8 cellular contexts compared by ENCODE assay signal in the genomic region with DNA sequence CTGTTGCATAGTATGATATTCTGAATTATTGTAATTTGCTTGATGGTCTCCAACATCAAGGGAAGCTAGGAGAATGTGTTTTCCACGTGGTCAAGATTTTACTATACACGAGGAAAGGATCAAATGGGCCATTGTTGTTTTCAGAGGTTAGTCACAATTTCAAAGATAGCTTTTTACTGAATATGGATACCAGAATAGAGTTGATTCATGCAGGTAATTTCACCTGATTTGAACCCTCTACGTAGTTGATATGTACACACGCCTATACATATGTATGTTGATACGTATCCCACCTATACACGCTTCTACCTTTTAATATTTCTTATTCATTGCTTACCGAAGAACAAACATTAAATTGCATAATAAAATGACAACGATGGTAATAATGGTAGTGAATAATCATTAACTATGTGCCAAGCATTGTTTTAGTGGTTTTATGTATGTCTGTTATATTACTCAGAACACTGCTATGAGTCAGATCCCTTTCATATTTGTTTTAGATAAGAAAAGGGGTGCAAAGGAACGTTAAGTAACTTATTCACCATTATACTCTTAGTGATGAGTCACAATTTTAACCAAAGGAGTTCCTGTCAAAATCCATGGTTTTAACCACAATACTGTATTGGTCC.
DNase-seq lines count a peak whose midpoint lies in the region; ATAC-seq, FAIRE-seq and TF ChIP-seq lines count a peak whose summit lies in the region.
"Not testable (repeated sequence)": the region's sequence is repeated elsewhere in the genome, so short reads cannot be mapped to it uniquely, and the experiment has no call there.

No MANE protein-coding gene starts in this region.

- H3K9me3 ChIP-seq in pancreas = not testable (repeated sequence)

- not testable (repeated sequence) for H3K4me1 Mint-ChIP-seq in Calu3 (ENCODE audit: low read depth, unreplicated experiment)

- H3K27me3 ChIP-seq in pancreas = not testable (repeated sequence)

- H3K36me3 Mint-ChIP-seq in Calu3 (ENCODE audit: insufficient read depth, unreplicated experiment) = not testable (repeated sequence)

- H3K9me3 Mint-ChIP-seq in Calu3 (ENCODE audit: low read depth, unreplicated experiment) = not testable (repeated sequence)

- H3K27ac ChIP-seq in pancreas = not testable (repeated sequence)

- not testable (repeated sequence) for DNase-seq in Calu3, pancreas
- DNase-seq in RCC 7860 (ENCODE audit: low spot score) (peak; percentile 89), amniotic epithelial cell (ENCODE audit: low read depth) (peak; percentile 67), epithelial cell of esophagus (ENCODE audit: low read depth) (peak; percentile 88), iris pigment epithelial cell (ENCODE audit: low read depth) (peak; percentile 52)

- TF ChIP-seq CTCF in Calu3 (IDR thresholded peaks at IDR 0.05; ENCODE audit: unreplicated experiment); epithelial cell of esophagus (IDR thresholded peaks at IDR 0.05; ENCODE audit: insufficient read depth, low read depth, low read length, missing control alignments); pancreas (IDR thresholded peaks at IDR 0.05): not testable (repeated sequence)

- H3K27me3 Mint-ChIP-seq in Calu3 (ENCODE audit: unreplicated experiment) = not testable (repeated sequence)

- intact Hi-C loops in Calu3 (cut with micrococcal nuclease; ENCODE audit: unreplicated experiment); pancreas (cut with DNase I): not testable (repeated sequence)

- ATAC-seq in HG02610 (IDR thresholded peaks at IDR 0.05; ENCODE audit: unreplicated experiment) = peak; percentile 51
- ATAC-seq in HG03565 (IDR thresholded peaks at IDR 0.05; ENCODE audit: unreplicated experiment) = peak; percentile 37
- peak; percentile 81 to 93 (median 90) for ATAC-seq in pancreas

- not testable (repeated sequence) for BruUV-seq in Calu3 (replicated peaks; lab: Mats Ljungman, UMichigan)

- H3K4me1 ChIP-seq in pancreas = not testable (repeated sequence)

- H3K4me3 Mint-ChIP-seq in Calu3 (ENCODE audit: low read depth, unreplicated experiment) = not testable (repeated sequence)

- not testable (repeated sequence) for H3K4me3 ChIP-seq in epithelial cell of esophagus (ENCODE audit: low read length); pancreas

- peak; percentile 98 for FAIRE-seq in RCC 7860 (lab: Jason Lieb, UNC)
- not testable (repeated sequence) for FAIRE-seq in pancreas (lab: Jason Lieb, UNC)

- 57 to 62% methylated on average over 5 of the region's 9 CpGs for WGBS in pancreas, 2 donors

- H3K36me3 ChIP-seq in pancreas = not testable (repeated sequence)

- H3K27ac Mint-ChIP-seq in Calu3 (ENCODE audit: unreplicated experiment) = peak overlapping the region; percentile 75

- CTCF ChIA-PET in Calu3 (lab: Charles Lee) = not testable (repeated sequence)

Comparison
In these comparisons a context has a peak if more than half of its experiments do, and no peak if none do; other contexts are left out.
1. ATAC-seq: peak in every context shown above with its lines; median percentile 90 in pancreas; 51 in HG02610; 37 in HG03565.